Comparison of ENCODE assay signal across 14 cellular contexts in genomic region chr11:31943056-31943780, GRCh38.
A peak's percentile ranks its signal among the peaks of the same experiment; 100 is the strongest.
DNase-seq lines count a peak whose midpoint lies in the region; ATAC-seq, FAIRE-seq and TF ChIP-seq lines count a peak whose summit lies in the region.
"Had no signal": no experiment of that assay in that cellular context is flagged by ENCODE, and none has a peak within 500 bp of the region (broad histone marks: within the 10 kb centered on the region; RNA-seq: fewer than 3 reads in every experiment).

No MANE protein-coding gene starts in this region.

- no peak for TF ChIP-seq CTCF in esophagus squamous epithelium (IDR thresholded peaks at IDR 0.05)

- no peak for FAIRE-seq in GM19239 (lab: Jason Lieb, UNC)

- no peaks in the 10 kb centered on the region for H3K27me3 ChIP-seq in esophagus squamous epithelium
- H3K27me3 ChIP-seq: vagina had no signal

- no peaks in the 10 kb centered on the region for H3K36me3 ChIP-seq in esophagus squamous epithelium
- H3K36me3 ChIP-seq: vagina had no signal

- ATAC-seq in GM18511 (IDR thresholded peaks at IDR 0.05; ENCODE audit: unreplicated experiment) (peak; percentile 93), GM21360 (IDR thresholded peaks at IDR 0.05; ENCODE audit: unreplicated experiment) (peak; percentile 94), HG03039 (IDR thresholded peaks at IDR 0.05; ENCODE audit: unreplicated experiment) (peak; percentile 95)

- H3K9me3 ChIP-seq in esophagus squamous epithelium = no peaks in the 10 kb centered on the region
- H3K9me3 ChIP-seq: vagina had no signal

- DNase-seq in astrocyte of the hippocampus (ENCODE audit: low read depth, low spot score) (peak; percentile 13), GM19239 (ENCODE audit: insufficient read length, low spot score) (no peak), DMS53 (lab: John Stamatoyannopoulos, UW) (no peak), esophagus squamous epithelium (lab: John Stamatoyannopoulos, UW) (no peak), COR-L47 (lab: John Stamatoyannopoulos, UW) (no peak)
- DNase-seq: activated T-cell treated with anti-CD3 and anti-CD28 coated beads, Interleukin-2, amount 50 U/mL, for 24 hours; DMS153; naive B cell; NCI-H446 treated with DMSO at 0.1 percent for 48 hours had no signal

- intact Hi-C loops in esophagus squamous epithelium (cut with DNase I) = no loop called here

- H3K4me1 ChIP-seq in esophagus squamous epithelium = no peaks in the 10 kb centered on the region
- H3K4me1 ChIP-seq: vagina had no signal

- H3K27ac ChIP-seq in esophagus squamous epithelium = no peak overlapping the region
- H3K27ac ChIP-seq: coronary artery, vagina had no signal

- H3K4me3 ChIP-seq in esophagus squamous epithelium = no peak overlapping the region
- H3K4me3 ChIP-seq: coronary artery, vagina had no signal

- TF ChIP-seq POLR2A in esophagus squamous epithelium (IDR thresholded peaks at IDR 0.05) = no peak

- 27% methylated on average over 2 of the region's 2 CpGs for WGBS in esophagus squamous epithelium, 2 donors
